ENCODE assay signal across 8 cellular contexts in genomic region chr2:112137516-112138142, GRCh38. TPM values are rescaled to one million over a fixed set of nuclear protein-coding genes. Genes with fewer than 3 reads are reported as not detected.
DNase-seq lines count a peak whose midpoint lies in the region; ATAC-seq and TF ChIP-seq lines count a peak whose summit lies in the region.

No MANE protein-coding gene starts in this region.

- intact Hi-C loops in Caco-2 (cut with micrococcal nuclease; ENCODE audit: unreplicated experiment), result no loop called here

- DNase-seq in Caco-2 (peak in 1 of 2 experiments; percentile 22), NB4 (ENCODE audit: low read depth) (peak; percentile 49), cerebellar cortex (ENCODE audit: low spot score) (peak; percentile 10), lung microvascular endothelial cell (ENCODE audit: low read depth in 2 of 2) (peak; percentile 29 to 58), G401 (ENCODE audit: low spot score) (no peak)

- POLR2A ChIA-PET in Caco-2 (lab: Charles Lee), result no interaction called here

- H3K27me3 Mint-ChIP-seq in Caco-2 (ENCODE audit: insufficient read depth, unreplicated experiment), result no peaks in the 10 kb centered on the region

- H3K36me3 ChIP-seq in Caco-2 (ENCODE audit: control insufficient read depth, insufficient read depth, low read length) (no peaks in the 10 kb centered on the region), urinary bladder (ENCODE audit: insufficient read depth) (no peaks in the 10 kb centered on the region)

- in situ Hi-C loops in G401 (cut with HindIII; ENCODE audit: low sequenced_read_pairs), result no loop called here

- no peaks in the 10 kb centered on the region for H3K4me1 Mint-ChIP-seq in Caco-2 (ENCODE audit: low read depth, unreplicated experiment)

- TF ChIP-seq CTCF in Caco-2 (IDR thresholded peaks at IDR 0.05; ENCODE audit: insufficient read depth in 1 of 2, low read depth in 1 of 2, low read length in 1 of 2, severe bottlenecking in 1 of 2, unreplicated experiment in 1 of 2), result no peak
- TF ChIP-seq CTCF in NB4 (IDR thresholded peaks at IDR 0.05; ENCODE audit: low read depth, low read length), result no peak

- H3K9me3 ChIP-seq in Caco-2, result no peaks in the 10 kb centered on the region

- H3K27me3 ChIP-seq in Caco-2 (replicated peaks; ENCODE audit: control insufficient read depth, insufficient read depth, low read length), result no peaks in the 10 kb centered on the region

- H3K27ac Mint-ChIP-seq in Caco-2 (ENCODE audit: unreplicated experiment), result no peak overlapping the region

- ATAC-seq in GM18519 (IDR thresholded peaks at IDR 0.05; ENCODE audit: low FRiP score, unreplicated experiment) (no peak), HG03521 (IDR thresholded peaks at IDR 0.05; ENCODE audit: unreplicated experiment) (no peak)

- no peak overlapping the region for H3K27ac ChIP-seq in urinary bladder (ENCODE audit: low read depth)

- H3K4me3 ChIP-seq in Caco-2 (ENCODE audit: low read depth, low read length) (peak overlapping the region; percentile 55), NB4 (ENCODE audit: low read depth, low read length) (no peak overlapping the region), urinary bladder (ENCODE audit: low read depth, low read length) (peak overlapping the region; percentile 76)

- BruUV-seq in Caco-2 (replicated peaks; lab: Mats Ljungman, UMichigan), result no TSS peak

- no peaks in the 10 kb centered on the region for H3K9me3 Mint-ChIP-seq in Caco-2 (ENCODE audit: unreplicated experiment)

- CTCF ChIA-PET in Caco-2 (lab: Charles Lee), result interaction anchor here (0.6 kb wide), 2 partner anchors 79 to 188 kb away, joined by 3 to 4 read pairs; no protein-coding TSS in a partner anchor

- WGBS in urinary bladder, result 24% methylated on average over 15 of the region's 15 CpGs

- H3K4me1 ChIP-seq in Caco-2 (no peaks in the 10 kb centered on the region), urinary bladder (ENCODE audit: insufficient read depth) (no peaks in the 10 kb centered on the region)

- H3K4me3 Mint-ChIP-seq in Caco-2 (ENCODE audit: unreplicated experiment), result peak overlapping the region; percentile 77

- TF ChIP-seq POLR2A in NB4 (IDR thresholded peaks at IDR 0.05; ENCODE audit: extremely low read depth, insufficient read length), result no peak

- no peaks in the 10 kb centered on the region for H3K36me3 Mint-ChIP-seq in Caco-2 (ENCODE audit: insufficient read depth, unreplicated experiment)

RNA-seq across cellular contexts. Expression of gene FBLN7, which starts 0.6 kb away (rescaled TPM):
- total RNA-seq in Caco-2 (2022) (0.39 and 0.59 TPM in 2 replicates), lung microvascular endothelial cell (0.87 and 2.2 TPM in 2 replicates), urinary bladder (4.4 TPM)
- 5.0 TPM for polyA plus RNA-seq in urinary bladder
- total RNA-seq in G401 (2014; rRNA removed; shearing (Covaris generic)), result not detected in 2 replicates
